Comparison of ENCODE assay signal across 1 cellular context in genomic region chr2:179543361-179543901, GRCh38.
TF ChIP-seq lines count a peak whose summit lies in the region.

No MANE protein-coding gene starts in this region.

TF ChIP-seq in HepG2, 621 proteins besides CTCF, POLR2A, EP300 and RAD21 (continued from another document and continues in another):
- TF ChIP-seq ZNF710 (CRISPR knock-in tag; IDR thresholded peaks at IDR 0.05; ENCODE audit: borderline replicate concordance) (peak; percentile 92; the same call in 1 of the 2 replicates), HNF1B (CRISPR knock-in tag; IDR thresholded peaks at IDR 0.05) (peak; percentile 94), ESRRA (CRISPR knock-in tag; IDR thresholded peaks at IDR 0.05; ENCODE audit: low read depth) (peak; percentile 15; the same call in 1 of the 2 replicates), LCORL (IDR thresholded peaks at IDR 0.05) (peak; percentile 75; the same call in 1 of the 2 replicates), LCORL (CRISPR knock-in tag; IDR thresholded peaks at IDR 0.05) (peak; percentile 95), ZNF224 (CRISPR knock-in tag; IDR thresholded peaks at IDR 0.05) (0 out of 2 replicates have a peak, but pooled peaks have one; percentile 40), HDAC2 (CRISPR knock-in tag; IDR thresholded peaks at IDR 0.05) (peak; percentile 99), FOXK1 (CRISPR knock-in tag; IDR thresholded peaks at IDR 0.05; ENCODE audit: borderline replicate concordance, low read depth) (peak; percentile 74; the same call in 1 of the 2 replicates), KDM6A (CRISPR knock-in tag; IDR thresholded peaks at IDR 0.05; ENCODE audit: low read depth) (peak; percentile 73), ZNF281 (CRISPR knock-in tag; IDR thresholded peaks at IDR 0.05; ENCODE audit: borderline replicate concordance) (peak; percentile 90), THRA (CRISPR knock-in tag; IDR thresholded peaks at IDR 0.05; ENCODE audit: borderline replicate concordance) (peak; percentile 85), POLR2G (IDR thresholded peaks at IDR 0.05; ENCODE audit: low read depth, low read length) (no peak), KLF6 (CRISPR knock-in tag; IDR thresholded peaks at IDR 0.05) (no peak; the same call in 1 of the 2 replicates), PHF21A (CRISPR knock-in tag; IDR thresholded peaks at IDR 0.05) (peak; percentile 98), ZMYM4 (CRISPR knock-in tag; IDR thresholded peaks at IDR 0.05) (peak; percentile 98), ZNF800 (CRISPR knock-in tag; IDR thresholded peaks at IDR 0.05) (0 out of 2 replicates have a peak, but pooled peaks have one; percentile 40), KLF13 (CRISPR knock-in tag; IDR thresholded peaks at IDR 0.05) (no peak), MTF2 (CRISPR knock-in tag; IDR thresholded peaks at IDR 0.05; ENCODE audit: borderline replicate concordance) (0 out of 2 replicates have a peak, but pooled peaks have one; percentile 31), ZNF784 (CRISPR knock-in tag; IDR thresholded peaks at IDR 0.05; ENCODE audit: borderline replicate concordance) (no peak; the same call in 1 of the 2 replicates), ZBTB7A (CRISPR knock-in tag; IDR thresholded peaks at IDR 0.05) (0 out of 2 replicates have a peak, but pooled peaks have one; percentile 20), HBP1 (CRISPR knock-in tag; IDR thresholded peaks at IDR 0.05; ENCODE audit: low read depth) (peak; percentile 72; the same call in 1 of the 2 replicates), MAFK (conservative IDR thresholded peaks at IDR 0.05 in 1 of 2, IDR thresholded peaks at IDR 0.05 in 1 of 2; ENCODE audit: low read length in 2 of 2) (peak; percentile 79 to 81), MNT (IDR thresholded peaks at IDR 0.05) (0 out of 2 replicates have a peak, but pooled peaks have one; percentile 12), ZBED4 (CRISPR knock-in tag; IDR thresholded peaks at IDR 0.05; ENCODE audit: borderline replicate concordance) (no peak; the same call in 1 of the 2 replicates), SMC3 (IDR thresholded peaks at IDR 0.05; ENCODE audit: low read length) (peak; percentile 42), POGK (CRISPR knock-in tag; conservative IDR thresholded peaks at IDR 0.05) (peak; percentile 73), ZNF772 (CRISPR knock-in tag; IDR thresholded peaks at IDR 0.05) (peak; percentile 84; the same call in 1 of the 2 replicates), ZHX1 (CRISPR knock-in tag; IDR thresholded peaks at IDR 0.05; ENCODE audit: low read depth) (peak; percentile 76; the same call in 1 of the 2 replicates), GFI1 (CRISPR knock-in tag; IDR thresholded peaks at IDR 0.05; ENCODE audit: borderline replicate concordance) (peak; percentile 95)
